In genomic region chr11:92939305-92939704, GRCh38 we compare ENCODE assay signal across 31 cellular contexts. TPM values are rescaled to one million over a fixed set of nuclear protein-coding genes. Genes with fewer than 3 reads are reported as not detected.
"Had no signal": no experiment of that assay in that cellular context is flagged by ENCODE, and none has a peak within 500 bp of the region (broad histone marks: within the 10 kb centered on the region; RNA-seq: fewer than 3 reads in every experiment).

No MANE protein-coding gene starts in this region.

- DNase-seq: cortex of kidney; effector CD8-positive, alpha-beta T cell; effector memory CD8-positive, alpha-beta T cell; endodermal cell; erythroblast; esophagus squamous epithelium; foreskin fibroblast; foreskin melanocyte; gastrocnemius medialis; glutamatergic neuron; head of caudate nucleus; heart right ventricle; hippocampal formation; left cardiac atrium; left lung; left ventricle myocardium superior; lower lobe of right lung; mesenchymal stem cell; mucosa of descending colon; naive B cell; naive thymus-derived CD8-positive, alpha-beta T cell had no signal

- H3K36me3 ChIP-seq: esophagus squamous epithelium, gastrocnemius medialis, heart right ventricle, left lung, lower lobe of right lung had no signal

- H3K27me3 ChIP-seq: gastrocnemius medialis, left lung had no signal

- H3K9me3 ChIP-seq: esophagus squamous epithelium, gastrocnemius medialis, left lung, lower lobe of right lung, mucosa of descending colon had no signal

- H3K27ac ChIP-seq: epithelial cell of prostate, esophagus squamous epithelium, gastrocnemius medialis, heart right ventricle, left lung, lower lobe of right lung had no signal

- H3K4me1 ChIP-seq: esophagus squamous epithelium, gastrocnemius medialis, heart right ventricle, left lung, lower lobe of right lung had no signal

- H3K4me3 ChIP-seq: esophagus squamous epithelium, gastrocnemius medialis, heart right ventricle, left lung, lower lobe of right lung, mucosa of descending colon had no signal

- ATAC-seq: effector memory CD8-positive, alpha-beta T cell; esophagus mucosa; gastrocnemius medialis; heart right ventricle; left cardiac atrium; left lung; left ventricle myocardium superior; lower lobe of right lung; mucosa of descending colon; naive thymus-derived CD8-positive, alpha-beta T cell had no signal

RNA-seq across cellular contexts. Expression of gene MTNR1B, which starts 30.1 kb away (rescaled TPM):
- total RNA-seq: dermis microvascular lymphatic vessel endothelial cell; esophagus mucosa; esophagus squamous epithelium; gastrocnemius medialis; glomerular endothelial cell; heart right ventricle; kidney epithelial cell; left cardiac atrium; left lung; left ventricle myocardium superior; lower leg skin; lower lobe of right lung; lung microvascular endothelial cell; mesenteric fat pad; mesothelial cell of epicardium; mucosa of descending colon; myocyte; naive thymus-derived CD8-positive, alpha-beta T cell had no signal
